In genomic region chr16:58393138-58393504, GRCh38 we compare ENCODE assay signal across 8 cellular contexts. TPM values are rescaled to one million over a fixed set of nuclear protein-coding genes. Genes with fewer than 3 reads are reported as not detected.
DNase-seq lines count a peak whose midpoint lies in the region; ATAC-seq and TF ChIP-seq lines count a peak whose summit lies in the region.

No MANE protein-coding gene starts in this region.

- peak overlapping the region; percentile 99 for H3K27ac Mint-ChIP-seq in stimulated activated naive CD8-positive, alpha-beta T cell treated with anti-CD3 and anti-CD28 coated beads, Interleukin-15, Interleukin-2, amounts not matched to agents 100 ng/mL and 50 ng/mL, for 24 hours

- H3K4me1 Mint-ChIP-seq in stimulated activated naive CD8-positive, alpha-beta T cell treated with anti-CD3 and anti-CD28 coated beads, Interleukin-15, Interleukin-2, amounts not matched to agents 100 ng/mL and 50 ng/mL, for 24 hours (ENCODE audit: low read depth) = peaks cover 24% of the 10 kb centered on the region

- no peak for ATAC-seq in stimulated activated naive CD8-positive, alpha-beta T cell treated with anti-CD3 and anti-CD28 coated beads, Interleukin-15, Interleukin-2, amounts not matched to agents 100 U/mL and 50 U/mL, for 24 hours
- peak; percentile 11 for ATAC-seq in HG02981 (IDR thresholded peaks at IDR 0.05; ENCODE audit: unreplicated experiment)

- no peak for DNase-seq in stimulated activated naive CD8-positive, alpha-beta T cell treated with anti-CD3 and anti-CD28 coated beads, Interleukin-15, Interleukin-2, amounts not matched to agents 100 U/mL and 50 U/mL, for 24 hours
- DNase-seq in SK-N-SH (peak; percentile 49), fibroblast of mammary gland (ENCODE audit: low read depth) (peak; percentile 13), NCI-H128 (lab: John Stamatoyannopoulos, UW; ENCODE audit: unreplicated experiment) (no peak), NCI-H526 treated with DMSO at 0.1 percent for 48 hours (lab: John Stamatoyannopoulos, UW) (no peak)

- no peaks in the 10 kb centered on the region for H3K9me2 ChIP-seq in SK-N-SH

- no peaks in the 10 kb centered on the region for H3K9me3 Mint-ChIP-seq in stimulated activated naive CD8-positive, alpha-beta T cell treated with anti-CD3 and anti-CD28 coated beads, Interleukin-15, Interleukin-2, amounts not matched to agents 100 ng/mL and 50 ng/mL, for 24 hours

- CTCF ChIA-PET in SK-N-SH (lab: Yijun Ruan, JAX) = interaction anchor here (1.0 to 3.7 kb wide), 5 partner anchors 14 to 96 kb away, joined by 3 to 16 read pairs (median 5); no protein-coding TSS in a partner anchor

- no peaks in the 10 kb centered on the region for H3K27me3 ChIP-seq in SK-N-SH (ENCODE audit: insufficient read depth)
- peaks cover 20% of the 10 kb centered on the region for H3K27me3 ChIP-seq in neutrophil

- H4K20me1 ChIP-seq in SK-N-SH (ENCODE audit: insufficient read depth) = no peaks in the 10 kb centered on the region

- TF ChIP-seq CTCF in SK-N-SH (IDR thresholded peaks at IDR 0.05) (no peak), fibroblast of mammary gland (conservative IDR thresholded peaks at IDR 0.05; ENCODE audit: control insufficient read depth, insufficient read depth, low read depth, low read length) (no peak), neutrophil (IDR thresholded peaks at IDR 0.05) (no peak)

- H3K9ac ChIP-seq in SK-N-SH = peak overlapping the region; percentile 85

- no peaks in the 10 kb centered on the region for H3K27me3 Mint-ChIP-seq in stimulated activated naive CD8-positive, alpha-beta T cell treated with anti-CD3 and anti-CD28 coated beads, Interleukin-15, Interleukin-2, amounts not matched to agents 100 ng/mL and 50 ng/mL, for 24 hours

- H3K36me3 Mint-ChIP-seq in stimulated activated naive CD8-positive, alpha-beta T cell treated with anti-CD3 and anti-CD28 coated beads, Interleukin-15, Interleukin-2, amounts not matched to agents 100 ng/mL and 50 ng/mL, for 24 hours (ENCODE audit: low read depth) = peaks cover 24% of the 10 kb centered on the region

- H3F3A ChIP-seq in SK-N-SH (replicated peaks; ENCODE audit: insufficient read depth) = peaks cover 3% of the 10 kb centered on the region

- H3K4me3 ChIP-seq in SK-N-SH (ENCODE audit: low read depth in 2 of 2, low read length in 1 of 2) (peak overlapping the region; percentile 88 to 89), fibroblast of mammary gland (ENCODE audit: control insufficient read depth, low read depth, low read length) (peak overlapping the region; percentile 99), neutrophil (ENCODE audit: low read depth in 1 of 2, low read length in 1 of 2) (peak overlapping the region; percentile 70 to 78)

- POLR2A ChIA-PET in SK-N-SH (lab: Yijun Ruan, JAX) = interaction anchor here (0.6 to 1.5 kb wide), 3 partner anchors 24 to 297 kb away, joined by 3 read pairs; partner anchors contain the start of gene NDRG4

- peak overlapping the region; percentile 64 to 78; a peak in 3 of 4 replicates for H3K27ac ChIP-seq in SK-N-SH (ENCODE audit: low read depth in 2 of 2, low read length in 1 of 2)
- no peak overlapping the region for H3K27ac ChIP-seq in neutrophil

- WGBS in SK-N-SH (ENCODE audit: low lambda C conversion rate) = 39% methylated on average over 2 of the region's 2 CpGs

- H3K36me3 ChIP-seq in SK-N-SH (replicated peaks in 1 of 2; ENCODE audit: control insufficient read depth in 1 of 2, insufficient read depth in 2 of 2, low read length in 1 of 2) (no peaks in the 10 kb centered on the region), neutrophil (no peaks in the 10 kb centered on the region)

- peaks cover 21% of the 10 kb centered on the region; the same call in 1 of the 2 replicates for H3K79me2 ChIP-seq in SK-N-SH (ENCODE audit: insufficient read depth)

- H3K4me1 ChIP-seq in SK-N-SH (ENCODE audit: control insufficient read depth in 1 of 2, insufficient read depth in 2 of 2, low read depth in 1 of 2, low read length in 1 of 2) = peaks cover 0 to 4% of the 10 kb centered on the region in 2 experiments; a peak in 1 of 4 replicates
- H3K4me1 ChIP-seq in neutrophil (ENCODE audit: control insufficient read depth in 1 of 2, insufficient read depth in 1 of 2, low read depth in 1 of 2, low read length in 1 of 2) = peaks cover 9 to 11% of the 10 kb centered on the region in 2 experiments

- no peak for TF ChIP-seq EP300 in SK-N-SH (IDR thresholded peaks at IDR 0.05; ENCODE audit: borderline replicate concordance in 1 of 2, low read depth in 1 of 2, low read length in 1 of 2)

- H3K9me3 ChIP-seq in SK-N-SH (no peaks in the 10 kb centered on the region), neutrophil (no peaks in the 10 kb centered on the region)

- TF ChIP-seq RAD21 in SK-N-SH (IDR thresholded peaks at IDR 0.05; ENCODE audit: low read length) = no peak

- peak overlapping the region; percentile 100 for H3K4me3 Mint-ChIP-seq in stimulated activated naive CD8-positive, alpha-beta T cell treated with anti-CD3 and anti-CD28 coated beads, Interleukin-15, Interleukin-2, amounts not matched to agents 100 ng/mL and 50 ng/mL, for 24 hours

- H3K4me2 ChIP-seq in SK-N-SH = peak overlapping the region; percentile 82

- H2AFZ ChIP-seq in SK-N-SH (ENCODE audit: low read depth) = peak overlapping the region; percentile 98

TF ChIP-seq in SK-N-SH, 30 proteins besides CTCF, POLR2A, EP300 and RAD21:
- TF ChIP-seq SIN3A (IDR thresholded peaks at IDR 0.05; ENCODE audit: borderline replicate concordance, low read depth, low read length) (no peak), EZH2phosphoT487 (IDR thresholded peaks at IDR 0.05; ENCODE audit: borderline replicate concordance, low read depth) (no peak), NFIC (IDR thresholded peaks at IDR 0.05; ENCODE audit: borderline replicate concordance) (no peak), SMC3 (IDR thresholded peaks at IDR 0.05; ENCODE audit: low read depth, low read length) (no peak), MAX (IDR thresholded peaks at IDR 0.05; ENCODE audit: low read depth) (no peak), ELF1 (IDR thresholded peaks at IDR 0.05) (no peak), CHD2 (IDR thresholded peaks at IDR 0.05; ENCODE audit: low read length, partially characterized antibody) (no peak), TAF1 (IDR thresholded peaks at IDR 0.05; ENCODE audit: borderline replicate concordance, low read depth, low read length) (no peak), MXI1 (IDR thresholded peaks at IDR 0.05; ENCODE audit: low read depth, low read length) (no peak), RXRA (IDR thresholded peaks at IDR 0.05; ENCODE audit: borderline replicate concordance, low read depth) (no peak), FOXM1 (IDR thresholded peaks at IDR 0.05; ENCODE audit: low read depth) (no peak), JUND (IDR thresholded peaks at IDR 0.05) (no peak), RFX5 (IDR thresholded peaks at IDR 0.05; ENCODE audit: low read length) (no peak)

RNA-seq across cellular contexts. Expression of gene GINS3, which starts 0.8 kb away (rescaled TPM):
- 8.7 and 9.8 TPM in 2 replicates for polyA plus RNA-seq in SK-N-SH (2012; rRNA removed)
- polyA plus RNA-seq in SK-N-SH (2012; cell fraction: cytosol; rRNA removed) = 7.6 and 8.8 TPM in 2 replicates
- polyA plus RNA-seq in SK-N-SH (2012; cell fraction: nucleus; rRNA removed) = 4.6 and 6.2 TPM in 2 replicates

Comparison
In these comparisons a context has a peak if more than half of its experiments do, and no peak if none do; other contexts are left out.
1. DNase-seq: peak in SK-N-SH (single experiment) and fibroblast of mammary gland (single experiment); none in stimulated activated naive CD8-positive, alpha-beta T cell treated with anti-CD3 and anti-CD28 coated beads, Interleukin-15, Interleukin-2, amounts not matched to agents 100 U/mL and 50 U/mL, for 24 hours (single experiment), NCI-H128 (single experiment) and NCI-H526 treated with DMSO at 0.1 percent for 48 hours (single experiment).
2. Peak in every context shown above with its lines, with median percentiles within 50 percentile points of each other: H3K4me3 ChIP-seq.